Comparison of ENCODE assay signal across 15 cellular contexts in the genomic region with DNA sequence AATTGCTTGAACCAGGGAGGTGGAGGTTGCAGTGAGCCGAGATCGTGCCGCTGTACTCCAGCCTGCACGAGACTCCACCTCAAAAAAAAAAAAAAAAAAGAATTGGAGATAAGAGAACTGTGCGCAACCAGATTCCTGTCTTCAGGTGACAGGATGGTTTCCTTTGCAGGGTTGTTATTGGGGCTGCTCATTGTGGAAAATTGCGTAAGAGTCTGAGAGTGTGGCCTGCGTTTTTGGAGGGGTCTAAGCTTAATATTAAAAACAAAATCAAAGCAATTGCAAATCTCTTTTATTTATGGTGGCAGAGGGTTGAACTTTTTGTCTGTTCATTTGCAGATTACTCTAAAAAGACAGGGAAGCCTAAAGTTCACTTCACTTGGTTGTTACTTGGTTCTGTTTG.
"Had no signal": no experiment of that assay in that cellular context is flagged by ENCODE, and none has a peak within 500 bp of the region (broad histone marks: within the 10 kb centered on the region; RNA-seq: fewer than 3 reads in every experiment).

No MANE protein-coding gene starts in this region.

- H3K27ac ChIP-seq: SJSA1, SK-N-MC had no signal

- H3K27me3 ChIP-seq: SJSA1 had no signal

- DNase-seq: Kasumi-1, KBM-7, MM.1S, NCI-H1092 treated with DMSO at 0.1 percent for 48 hours, NCI-H1436, NCI-H187, NCI-H2081 treated with DMSO at 0.1 percent for 48 hours, NCI-H2171, NCI-H524 treated with DMSO at 0.1 percent for 48 hours, NCI-H774, Right ventricle myocardium superior, SIG-M5 had no signal

- H3K4me3 ChIP-seq: SJSA1, SK-N-MC had no signal

- H3K36me3 ChIP-seq: SJSA1 had no signal

- FAIRE-seq: RCC 7860 had no signal
